ENCODE assay signal across 8 cellular contexts in genomic region chr22:41526802-41527799, GRCh38. TPM values are rescaled to one million over a fixed set of nuclear protein-coding genes. Genes with fewer than 3 reads are reported as not detected.
DNase-seq lines count a peak whose midpoint lies in the region; ATAC-seq, FAIRE-seq and TF ChIP-seq lines count a peak whose summit lies in the region.

No MANE protein-coding gene starts in this region.

- peak; percentile 54 for ATAC-seq in PC-3
- no peak for ATAC-seq in HG03159 (IDR thresholded peaks at IDR 0.05; ENCODE audit: unreplicated experiment)
- ATAC-seq in HG03457 (IDR thresholded peaks at IDR 0.05; ENCODE audit: unreplicated experiment) = no peak

- H3K4me1 ChIP-seq in PC-3 (ENCODE audit: insufficient read depth, low read length) (no peaks in the 10 kb centered on the region), prostate gland (replicated peaks) (peaks cover 5% of the 10 kb centered on the region)

- H3K4me3 Mint-ChIP-seq in activated T-helper 1 cell treated with anti-CD3 and anti-CD28 coated beads, Interleukin-12 subunit alpha, Interleukin-12 subunit beta, Interleukin-2, Interleukin-4 antibody, amounts not matched to agents 30 ng/mL and 10 ng/mL and 1 ng/mL, durations not matched to agents 14 hours and 24 hours and 36 hours = no peak overlapping the region

- no peaks in the 10 kb centered on the region for H3K79me2 ChIP-seq in PC-3 (ENCODE audit: low read length)

- H3K9me3 ChIP-seq in PC-3 (ENCODE audit: low read length) = no peaks in the 10 kb centered on the region
- no peaks in the 10 kb centered on the region for H3K9me3 ChIP-seq in prostate gland

- peak; percentile 92 for TF ChIP-seq CTCF in GM12873 (IDR thresholded peaks at IDR 0.05; ENCODE audit: insufficient read depth, low read depth, low read length, missing control alignments)
- peak; percentile 85 for TF ChIP-seq CTCF in PC-3 (conservative IDR thresholded peaks at IDR 0.05; ENCODE audit: low read depth, low read length)
- TF ChIP-seq CTCF in fibroblast of villous mesenchyme (IDR thresholded peaks at IDR 0.05; ENCODE audit: insufficient read depth, low read depth, low read length) = peak; percentile 83
- peak; percentile 56 to 77 (median 72) for TF ChIP-seq CTCF in prostate gland (IDR thresholded peaks at IDR 0.05)

- no peak overlapping the region for H3K9ac ChIP-seq in PC-3 (ENCODE audit: low read length)

- H3K9me3 Mint-ChIP-seq in activated T-helper 1 cell treated with anti-CD3 and anti-CD28 coated beads, Interleukin-12 subunit alpha, Interleukin-12 subunit beta, Interleukin-2, Interleukin-4 antibody, amounts not matched to agents 30 ng/mL and 10 ng/mL and 1 ng/mL, durations not matched to agents 14 hours and 24 hours and 36 hours = no peaks in the 10 kb centered on the region

- H3K9me2 ChIP-seq in PC-3 (replicated peaks; ENCODE audit: low read length) = no peaks in the 10 kb centered on the region

- no peaks in the 10 kb centered on the region for H3F3A ChIP-seq in PC-3 (ENCODE audit: low read length, unreplicated experiment)

- intact Hi-C loops in PC-3 (cut with micrococcal nuclease) (no loop called here), prostate gland (cut with DNase I) (loop anchor here (10.0 kb wide), 1 partner anchor 222 kb away; the partner anchor contains the start of gene ZC3H7B)
- intact Hi-C loops in activated T-helper 1 cell treated with anti-CD3 and anti-CD28 coated beads, Interleukin-12 subunit alpha, Interleukin-12 subunit beta, Interleukin-2, Interleukin-4 antibody, amounts not matched to agents 30 ng/mL and 10 ng/mL and 1 ng/mL, durations not matched to agents 14 hours and 24 hours and 36 hours (cut with micrococcal nuclease) = loop anchor here (1.0 kb wide), 1 partner anchor 123 kb away; no protein-coding TSS in a partner anchor

- H3K36me3 ChIP-seq in PC-3 (ENCODE audit: low read depth, low read length) (peaks cover 29% of the 10 kb centered on the region), prostate gland (peaks cover 0 to 11% of the 10 kb centered on the region in 2 donors)

- H3K4me2 ChIP-seq in PC-3 (ENCODE audit: low read length) = no peak overlapping the region

- H3K27ac ChIP-seq in PC-3 (ENCODE audit: low read length) (no peak overlapping the region), prostate gland (peak overlapping the region; percentile 49 to 70)

- H3K27me3 ChIP-seq in PC-3 (ENCODE audit: low read length) (no peaks in the 10 kb centered on the region), prostate gland (replicated peaks; ENCODE audit: insufficient read depth) (no peaks in the 10 kb centered on the region)

- BruUV-seq in PC-3 (replicated peaks; lab: Mats Ljungman, UMichigan) = TSS peak; percentile 6

- H4K20me1 ChIP-seq in PC-3 (ENCODE audit: low read length) = no peaks in the 10 kb centered on the region

- H3K27ac Mint-ChIP-seq in activated T-helper 1 cell treated with anti-CD3 and anti-CD28 coated beads, Interleukin-12 subunit alpha, Interleukin-12 subunit beta, Interleukin-2, Interleukin-4 antibody, amounts not matched to agents 30 ng/mL and 10 ng/mL and 1 ng/mL, durations not matched to agents 14 hours and 24 hours and 36 hours = no peak overlapping the region

- FAIRE-seq in urothelium cell line (lab: Jason Lieb, UNC) = no peak

- H3K27me3 Mint-ChIP-seq in activated T-helper 1 cell treated with anti-CD3 and anti-CD28 coated beads, Interleukin-12 subunit alpha, Interleukin-12 subunit beta, Interleukin-2, Interleukin-4 antibody, amounts not matched to agents 30 ng/mL and 10 ng/mL and 1 ng/mL, durations not matched to agents 14 hours and 24 hours and 36 hours (ENCODE audit: insufficient read depth) = no peaks in the 10 kb centered on the region

- H2AFZ ChIP-seq in PC-3 (ENCODE audit: low read length) = no peak overlapping the region

- POLR2A ChIA-PET in PC-3 (lab: Charles Lee; ENCODE audit: unreplicated experiment) = no interaction called here

- H3K4me1 Mint-ChIP-seq in activated T-helper 1 cell treated with anti-CD3 and anti-CD28 coated beads, Interleukin-12 subunit alpha, Interleukin-12 subunit beta, Interleukin-2, Interleukin-4 antibody, amounts not matched to agents 30 ng/mL and 10 ng/mL and 1 ng/mL, durations not matched to agents 14 hours and 24 hours and 36 hours (ENCODE audit: low read depth) = peaks cover 11% of the 10 kb centered on the region

- WGBS in prostate gland = 62% methylated on average over 30 of the region's 32 CpGs

- DNase-seq in PC-3 = peak; percentile 33
- peak; percentile 50 for DNase-seq in activated T-helper 1 cell treated with anti-CD3 and anti-CD28 coated beads, Interleukin-12 subunit alpha, Interleukin-12 subunit beta, Interleukin-2, Interleukin-4 antibody, amounts not matched to agents 30 ng/mL and 10 ng/mL and 1 ng/mL, durations not matched to agents 14 hours and 24 hours and 36 hours (ENCODE audit: low spot score)
- DNase-seq in fibroblast of villous mesenchyme (ENCODE audit: low read depth) = peak; percentile 39
- no peak for DNase-seq in prostate gland (ENCODE audit: low spot score)
- peak; percentile 70 for DNase-seq in urothelium cell line (ENCODE audit: low spot score)

- no peak overlapping the region for H3K4me3 ChIP-seq in PC-3 (ENCODE audit: low read length)
- no peak overlapping the region for H3K4me3 ChIP-seq in fibroblast of villous mesenchyme (ENCODE audit: low read depth, low read length)
- no peak overlapping the region for H3K4me3 ChIP-seq in prostate gland

- CTCF ChIA-PET in PC-3 (lab: Charles Lee) = interaction anchor here (0.5 to 0.8 kb wide), 4 partner anchors 20 to 329 kb away, joined by 3 to 8 read pairs (median 6); no protein-coding TSS in a partner anchor

- H3K36me3 Mint-ChIP-seq in activated T-helper 1 cell treated with anti-CD3 and anti-CD28 coated beads, Interleukin-12 subunit alpha, Interleukin-12 subunit beta, Interleukin-2, Interleukin-4 antibody, amounts not matched to agents 30 ng/mL and 10 ng/mL and 1 ng/mL, durations not matched to agents 14 hours and 24 hours and 36 hours (ENCODE audit: low read depth) = peaks cover 27% of the 10 kb centered on the region

- no peak for TF ChIP-seq POLR2A in prostate gland (IDR thresholded peaks at IDR 0.05)

RNA-seq across cellular contexts. Expression of gene POLR3H, which starts 17.2 kb away (rescaled TPM):
- 21.2 and 30.4 TPM in 2 replicates for total RNA-seq in PC-3 (2014; rRNA removed)
- total RNA-seq in activated T-helper 1 cell treated with anti-CD3 and anti-CD28 coated beads, Interleukin-12 subunit alpha, Interleukin-12 subunit beta, Interleukin-2, Interleukin-4 antibody, amounts not matched to agents 30 ng/mL and 10 ng/mL and 1 ng/mL, durations not matched to agents 14 hours and 24 hours and 36 hours = 51.8 and 52.0 TPM in 2 replicates
- 24.8 and 28.1 TPM in 2 replicates for total RNA-seq in fibroblast of villous mesenchyme
- 10 to 100 TPM; 27.8 to 29.1 TPM for total RNA-seq in prostate gland

RNA-seq across cellular contexts. Expression of gene CSDC2, which starts 33.7 kb away (rescaled TPM):
- total RNA-seq in PC-3 (2014; rRNA removed) = not detected in 2 replicates
- total RNA-seq in activated T-helper 1 cell treated with anti-CD3 and anti-CD28 coated beads, Interleukin-12 subunit alpha, Interleukin-12 subunit beta, Interleukin-2, Interleukin-4 antibody, amounts not matched to agents 30 ng/mL and 10 ng/mL and 1 ng/mL, durations not matched to agents 14 hours and 24 hours and 36 hours = not detected in 2 replicates
- total RNA-seq in fibroblast of villous mesenchyme = 1.9 and 2.2 TPM in 2 replicates
- total RNA-seq in prostate gland = 10 to 100 TPM in 1 of 2 donors, 1 to 10 TPM in 1; 7.2 to 93.6 TPM

RNA-seq across cellular contexts. Expression of gene ACO2, which starts 58.2 kb away (rescaled TPM):
- total RNA-seq in PC-3 (2014; rRNA removed) = 118 and 130 TPM in 2 replicates
- total RNA-seq in activated T-helper 1 cell treated with anti-CD3 and anti-CD28 coated beads, Interleukin-12 subunit alpha, Interleukin-12 subunit beta, Interleukin-2, Interleukin-4 antibody, amounts not matched to agents 30 ng/mL and 10 ng/mL and 1 ng/mL, durations not matched to agents 14 hours and 24 hours and 36 hours = 99.1 and 101 TPM in 2 replicates
- 50.6 and 69.1 TPM in 2 replicates for total RNA-seq in fibroblast of villous mesenchyme
- 100 to 1,000 TPM; 100 to 177 TPM for total RNA-seq in prostate gland

RNA-seq across cellular contexts. Expression of gene PHF5A, which starts 58.6 kb away (rescaled TPM):
- 76.5 and 80.4 TPM in 2 replicates for total RNA-seq in PC-3 (2014; rRNA removed)
- 83.7 and 96.8 TPM in 2 replicates for total RNA-seq in activated T-helper 1 cell treated with anti-CD3 and anti-CD28 coated beads, Interleukin-12 subunit alpha, Interleukin-12 subunit beta, Interleukin-2, Interleukin-4 antibody, amounts not matched to agents 30 ng/mL and 10 ng/mL and 1 ng/mL, durations not matched to agents 14 hours and 24 hours and 36 hours
- 38.0 and 51.0 TPM in 2 replicates for total RNA-seq in fibroblast of villous mesenchyme
- 10 to 100 TPM; 35.8 to 40.2 TPM for total RNA-seq in prostate gland
